ENCODE assay signal across 24 cellular contexts in genomic region chr1:5111581-5111980, GRCh38.
"Had no signal": no experiment of that assay in that cellular context is flagged by ENCODE, and none has a peak within 500 bp of the region (broad histone marks: within the 10 kb centered on the region; RNA-seq: fewer than 3 reads in every experiment).

No MANE protein-coding gene starts in this region.

- H3K4me3 ChIP-seq: coronary artery had no signal

- H3K36me3 ChIP-seq: brain microvascular endothelial cell had no signal

- FAIRE-seq: RCC 7860 had no signal

- H3K4me3 Mint-ChIP-seq: activated CD4-positive, alpha-beta memory T cell treated with anti-CD3 and anti-CD28 coated beads for 36 hours; activated naive CD4-positive, alpha-beta T cell treated with anti-CD3 and anti-CD28 coated beads, Interleukin-2, amount 10 ng/mL, durations not matched to agents 7 days and 5 days; activated naive CD8-positive, alpha-beta T cell treated with anti-CD3 and anti-CD28 coated beads for 36 hours; T-helper 1 cell treated with Interleukin-12 subunit alpha and Interleukin-12 subunit beta and Interleukin-4 antibody, amounts not matched to agents 30 μg/mL and 1 μg/mL, for 36 hours; WTC11 had no signal

- H3K9me3 Mint-ChIP-seq: activated CD4-positive, alpha-beta memory T cell treated with anti-CD3 and anti-CD28 coated beads for 36 hours; activated T-cell treated with anti-CD3 and anti-CD28 coated beads, Interleukin-2, amount 50 U/mL, for 4 hours; T-helper 1 cell treated with Interleukin-12 subunit alpha and Interleukin-12 subunit beta and Interleukin-4 antibody, amounts not matched to agents 30 μg/mL and 1 μg/mL, for 36 hours had no signal

- H3K27ac ChIP-seq: brain microvascular endothelial cell, coronary artery had no signal

- H3K27ac Mint-ChIP-seq: activated CD4-positive, alpha-beta memory T cell treated with anti-CD3 and anti-CD28 coated beads for 36 hours; activated naive CD8-positive, alpha-beta T cell treated with anti-CD3 and anti-CD28 coated beads for 36 hours; T-helper 1 cell treated with Interleukin-12 subunit alpha and Interleukin-12 subunit beta and Interleukin-4 antibody, amounts not matched to agents 30 μg/mL and 1 μg/mL, for 36 hours; WTC11 had no signal

- H3K36me3 Mint-ChIP-seq: activated CD4-positive, alpha-beta memory T cell treated with anti-CD3 and anti-CD28 coated beads for 36 hours; activated naive CD4-positive, alpha-beta T cell treated with anti-CD3 and anti-CD28 coated beads, Interleukin-2, amount 10 ng/mL, durations not matched to agents 7 days and 5 days; activated naive CD8-positive, alpha-beta T cell treated with anti-CD3 and anti-CD28 coated beads for 36 hours had no signal

- H3K27me3 ChIP-seq: brain microvascular endothelial cell had no signal

- DNase-seq: activated CD4-positive, alpha-beta memory T cell treated with anti-CD3 and anti-CD28 coated beads for 36 hours; activated CD4-positive, alpha-beta T cell treated with anti-CD3 and anti-CD28 coated beads for 48 hours; activated CD4-positive, CD25-positive, alpha-beta regulatory T cell treated with anti-CD3 and anti-CD28 coated beads, Interleukin-2, amount 50 U/mL, for 72 hours; activated CD8-positive, alpha-beta memory T cell treated with anti-CD3 and anti-CD28 coated beads for 24 hours; activated effector memory CD4-positive, alpha-beta T cell treated with anti-CD3 and anti-CD28 coated beads, Interleukin-2, amount 50 U/mL, for 16 hours; activated naive CD4-positive, alpha-beta T cell treated with anti-CD3 and anti-CD28 coated beads, Interleukin-2, amount 10 ng/mL, durations not matched to agents 7 days and 5 days; activated naive CD8-positive, alpha-beta T cell treated with anti-CD3 and anti-CD28 coated beads for 36 hours; activated T-cell treated with anti-CD3 and anti-CD28 coated beads, Interleukin-2, amount 50 U/mL, for 4 hours; brain microvascular endothelial cell; MM.1S; NCI-H1105 treated with DMSO at 0.1 percent for 48 hours; NCI-H1436 treated with DMSO at 0.1 percent for 48 hours; NCI-H187; NCI-H2081; NCI-H2171; NCI-H2227 treated with DMSO at 0.1 percent for 48 hours; NCI-H510A; NCI-H526 treated with DMSO at 0.1 percent for 48 hours; PC-3; SHP77 treated with DMSO at 0.1 percent for 48 hours had no signal

- ATAC-seq: activated T-cell treated with anti-CD3 and anti-CD28 coated beads, Interleukin-2, amount 50 U/mL, for 4 hours; PC-3; WTC11 had no signal
